Comparison of ENCODE assay signal across 13 cellular contexts in genomic region chr10:71832967-71833366, GRCh38. TPM values are rescaled to one million over a fixed set of nuclear protein-coding genes. Genes with fewer than 3 reads are reported as not detected.
DNase-seq lines count a peak whose midpoint lies in the region; ATAC-seq and TF ChIP-seq lines count a peak whose summit lies in the region.
"Had no signal": no experiment of that assay in that cellular context is flagged by ENCODE, and none has a peak within 500 bp of the region (broad histone marks: within the 10 kb centered on the region; RNA-seq: fewer than 3 reads in every experiment).

No MANE protein-coding gene starts in this region.

- H3K4me2 ChIP-seq in BLaER1 treated with 17β-estradiol and CSF1 and Interleukin-3, amounts not matched to agents 10 nM and 100 nM, result peak overlapping the region; percentile 85 to 99 (median 94)
- H3K4me2 ChIP-seq: hepatocyte had no signal

- peaks cover 65 to 100% (median 90%) of the 10 kb centered on the region in 11 experiments for H4K20me1 ChIP-seq in BLaER1 treated with 17β-estradiol and CSF1 and Interleukin-3, amounts not matched to agents 10 nM and 100 nM

- H3K27me3 ChIP-seq in BLaER1 treated with 17β-estradiol and CSF1 and Interleukin-3, amounts not matched to agents 10 nM and 100 nM, result peaks cover 0 to 9% (median 0%) of the 10 kb centered on the region in 11 experiments; a peak in 2 of 22 replicates
- H3K27me3 ChIP-seq: hepatocyte, right lobe of liver, suprapubic skin had no signal

- ATAC-seq in left lobe of liver, result no peak
- ATAC-seq: right lobe of liver had no signal

- peaks cover 61 to 90% (median 81%) of the 10 kb centered on the region in 11 experiments for H3K36me3 ChIP-seq in BLaER1 treated with 17β-estradiol and CSF1 and Interleukin-3, amounts not matched to agents 10 nM and 100 nM

- peak overlapping the region in 1 of 10 experiments; percentile 30; a peak in 2 of 20 replicates for H3K4me3 ChIP-seq in BLaER1 treated with 17β-estradiol and CSF1 and Interleukin-3, amounts not matched to agents 10 nM and 100 nM
- H3K4me3 ChIP-seq in GM12865 (ENCODE audit: low read depth, low read length), result no peak overlapping the region
- H3K4me3 ChIP-seq: hepatocyte, right lobe of liver, suprapubic skin had no signal

- H3K27ac ChIP-seq in BLaER1 treated with 17β-estradiol and CSF1 and Interleukin-3, amounts not matched to agents 10 nM and 100 nM, result peak overlapping the region in 9 of 11 experiments; percentile 9 to 92 (median 75); a peak in 13 of 22 replicates
- H3K27ac ChIP-seq: hepatocyte, right lobe of liver, suprapubic skin had no signal

- no peak for TF ChIP-seq CTCF in GM12865 (IDR thresholded peaks at IDR 0.05; ENCODE audit: insufficient read depth, low read depth, low read length, missing control alignments)

- peaks cover 0 to 41% (median 8%) of the 10 kb centered on the region in 11 experiments; a peak in 11 of 22 replicates for H3K9me3 ChIP-seq in BLaER1 treated with 17β-estradiol and CSF1 and Interleukin-3, amounts not matched to agents 10 nM and 100 nM (replicated peaks in 1 of 11)
- H3K9me3 ChIP-seq: right lobe of liver, suprapubic skin had no signal

- peak overlapping the region in 4 of 11 experiments; percentile 4 to 72 (median 56); a peak in 6 of 22 replicates for H3K9ac ChIP-seq in BLaER1 treated with 17β-estradiol and CSF1 and Interleukin-3, amounts not matched to agents 10 nM and 100 nM

- peak; percentile 78 for DNase-seq in GM12865 (ENCODE audit: low read depth)
- DNase-seq in OCI-M1 (lab: John Stamatoyannopoulos, UW), result peak; percentile 42
- DNase-seq in mesenteric fat pad (ENCODE audit: low spot score), result peak; percentile 33
- no peak for DNase-seq in hypothalamus (lab: John Stamatoyannopoulos, UW)
- no peak for DNase-seq in left lobe of liver (ENCODE audit: low spot score)
- DNase-seq in medulla oblongata (ENCODE audit: extremely low spot score), result no peak
- DNase-seq: NCI-H1092 treated with DMSO at 0.1 percent for 48 hours, NCI-H526 treated with DMSO at 0.1 percent for 48 hours, right lobe of liver, SW 1271 had no signal

- H3K4me1 ChIP-seq in BLaER1 treated with 17β-estradiol and CSF1 and Interleukin-3, amounts not matched to agents 10 nM and 100 nM, result peaks cover 50 to 100% (median 97%) of the 10 kb centered on the region in 10 experiments

RNA-seq across cellular contexts. Expression of gene PSAP, which starts 18.1 kb away (rescaled TPM):
- total RNA-seq in mesenteric fat pad (1,414 TPM), left lobe of liver (525 TPM)

RNA-seq across cellular contexts. Expression of gene VSIR, which starts 59.6 kb away (rescaled TPM):
- total RNA-seq in mesenteric fat pad (128 TPM), left lobe of liver (7.0 TPM)

Comparison
In these comparisons a context has a peak if more than half of its experiments do, and no peak if none do; other contexts are left out.
1. DNase-seq: peak in GM12865 (single experiment), OCI-M1 (single experiment) and mesenteric fat pad (single experiment); none in hypothalamus (0 of 51), left lobe of liver (single experiment) and medulla oblongata (single experiment).
2. RNA of gene VSIR, which starts 59.6 kb away (total RNA-seq): 128 TPM in mesenteric fat pad (single experiment); 7.0 TPM in left lobe of liver (single experiment); every median in the first group is over 10 times any median in the second.